26 cellular contexts compared by ENCODE assay signal in genomic region chr14:71250347-71250746, GRCh38.
"Had no signal": no experiment of that assay in that cellular context is flagged by ENCODE, and none has a peak within 500 bp of the region (broad histone marks: within the 10 kb centered on the region; RNA-seq: fewer than 3 reads in every experiment).

No MANE protein-coding gene starts in this region.

- H3K36me3 ChIP-seq: left lung, lower lobe of right lung, ovary, right atrium auricular region, right lobe of liver, stomach, tibial artery, upper lobe of right lung had no signal

- ATAC-seq: left colon; left lung; lower lobe of right lung; right lobe of liver; stimulated activated naive B cell treated with anti-CD40 and anti-IgM and Interleukin-4, amounts not matched to agents 10 μg/mL and 1 μg/mL and 100 μg/mL, for 72 hours; stimulated activated naive CD8-positive, alpha-beta T cell treated with anti-CD3 and anti-CD28 coated beads, Interleukin-15, Interleukin-2, amounts not matched to agents 100 U/mL and 50 U/mL, for 24 hours; upper lobe of right lung had no signal

- H3K4me3 ChIP-seq: left lung, lower lobe of right lung, ovary, right atrium auricular region, right lobe of liver, smooth muscle cell, stomach, testis, tibial artery, upper lobe of right lung had no signal

- H3K27me3 ChIP-seq: left lung, ovary, right atrium auricular region, right lobe of liver, stomach, testis, tibial artery, upper lobe of right lung had no signal

- DNase-seq: hypothalamus; immature natural killer cell; kidney; left colon; left lung; lower lobe of right lung; mammary epithelial cell; mesenchymal stem cell; natural killer cell; ovary; right lobe of liver; stimulated activated CD4-positive, alpha-beta T cell treated with anti-CD3 and anti-CD28 coated beads, Interleukin-1b, Interleukin-23, amount 100 ng/mL, for 48 hours; stimulated activated CD4-positive, alpha-beta T cell treated with anti-CD3 and anti-CD28 coated beads, Interleukin-2, amount 100 ng/mL, for 48 hours; stimulated activated CD4-positive, alpha-beta T cell treated with anti-CD3 and anti-CD28 coated beads, Interleukin-4, amount 100 ng/mL, for 4 hours; stimulated activated CD8-positive, alpha-beta memory T cell treated with anti-CD3 and anti-CD28 coated beads, Interleukin-4, amount 100 ng/mL, for 48 hours; stimulated activated naive B cell treated with anti-CD40 and anti-IgM and Interleukin-4, amounts not matched to agents 10 μg/mL and 1 μg/mL and 100 μg/mL, for 72 hours; stimulated activated naive CD8-positive, alpha-beta T cell treated with anti-CD3 and anti-CD28 coated beads, Interleukin-15, Interleukin-2, amounts not matched to agents 100 U/mL and 50 U/mL, for 24 hours; stomach; testis; tibial artery; trophoblast cell; upper lobe of right lung had no signal

- H3K4me1 ChIP-seq: left lung, lower lobe of right lung, right atrium auricular region, right lobe of liver, stomach, testis, tibial artery, upper lobe of right lung had no signal

- H3K4me3 Mint-ChIP-seq: immature natural killer cell; natural killer cell; stimulated activated naive B cell treated with anti-CD40 and anti-IgM and Interleukin-4, amounts not matched to agents 10 μg/mL and 1 μg/mL and 100 μg/mL, for 72 hours had no signal

- FAIRE-seq: islet of Langerhans, kidney had no signal

- H3K27me3 Mint-ChIP-seq: progenitor cell of endocrine pancreas had no signal

- H3K27ac Mint-ChIP-seq: progenitor cell of endocrine pancreas; stimulated activated naive B cell treated with anti-CD40 and anti-IgM and Interleukin-4, amounts not matched to agents 10 μg/mL and 1 μg/mL and 100 μg/mL, for 72 hours had no signal

- H3K36me3 Mint-ChIP-seq: natural killer cell had no signal

- H3K27ac ChIP-seq: left lung, lower lobe of right lung, ovary, right atrium auricular region, right lobe of liver, stomach, testis, tibial artery, upper lobe of right lung had no signal

- H3K9me3 ChIP-seq: lower lobe of right lung, ovary, right atrium auricular region, right lobe of liver, testis, tibial artery, upper lobe of right lung had no signal
